ENCODE assay signal across 15 cellular contexts in genomic region chr2:31414601-31415241, GRCh38. TPM values are rescaled to one million over a fixed set of nuclear protein-coding genes. Genes with fewer than 3 reads are reported as not detected.
A peak's percentile ranks its signal among the peaks of the same experiment; 100 is the strongest.
DNase-seq lines count a peak whose midpoint lies in the region; ATAC-seq and TF ChIP-seq lines count a peak whose summit lies in the region.
"Had no signal": no experiment of that assay in that cellular context is flagged by ENCODE, and none has a peak within 500 bp of the region (broad histone marks: within the 10 kb centered on the region; RNA-seq: fewer than 3 reads in every experiment).

Gene XDH (minus strand): TSS chr2:31414742. CDS start chr2:31414666, 76 bp downstream.

- no peak within 1 kb of the TSS for H2AFZ ChIP-seq in PC-3 (ENCODE audit: low read length)

- no peak within 1 kb of the TSS for H3K9ac ChIP-seq in PC-3 (ENCODE audit: low read length)

- in situ Hi-C loops in transverse colon (cut with MboI; ENCODE audit: low pct_ligation_motif_present in 1 of 4, low pct_unique_long_range_greater_than_20kb in 1 of 4, low sequenced_read_pairs in 3 of 4), result no loop called here

- no peaks in the 10 kb centered on the region for H3K9me2 ChIP-seq in PC-3 (replicated peaks; ENCODE audit: low read length)

- DNase-seq in SKM-1 treated with dmso at 0.1 percent for 144 hours (lab: John Stamatoyannopoulos, UW; ENCODE audit: unreplicated experiment), result peak; percentile 33
- DNase-seq in SKM-1 (lab: John Stamatoyannopoulos, UW; ENCODE audit: unreplicated experiment), result no peak
- DNase-seq in PC-3, result peak; percentile 68
- peak; percentile 70 for DNase-seq in esophagus muscularis mucosa (ENCODE audit: extremely low spot score)
- peak; percentile 58 for DNase-seq in transverse colon
- DNase-seq in DMS79 (lab: John Stamatoyannopoulos, UW), result no peak
- DNase-seq in hepatic stellate cell (ENCODE audit: low spot score), result no peak
- DNase-seq: activated CD4-positive, alpha-beta T cell treated with anti-CD3 and anti-CD28 coated beads for 48 hours; activated gamma-delta T cell treated with Interleukin-2 at 50 U/mL for 16 hours; central memory CD4-positive, alpha-beta T cell; foreskin melanocyte; left cardiac atrium; stimulated activated naive CD4-positive, alpha-beta T cell treated with Interleukin-2 at 50 U/mL for 16 hours had no signal

- H3K4me1 ChIP-seq in PC-3 (ENCODE audit: insufficient read depth, low read length), result peaks cover 34% of the 10 kb centered on the region
- no peaks in the 10 kb centered on the region for H3K4me1 ChIP-seq in esophagus muscularis mucosa
- H3K4me1 ChIP-seq in transverse colon, result peaks cover 0 to 18% (median 5%) of the 10 kb centered on the region in 4 donors

- H3K36me3 ChIP-seq in PC-3 (ENCODE audit: low read depth, low read length) (no peaks in the 10 kb centered on the region), esophagus muscularis mucosa (no peaks in the 10 kb centered on the region), transverse colon (no peaks in the 10 kb centered on the region)

- ATAC-seq in PC-3 (peak; percentile 77), HG02981 (IDR thresholded peaks at IDR 0.05; ENCODE audit: unreplicated experiment) (no peak)

- 79% methylated on average over 5 of the region's 5 CpGs for WGBS in esophagus muscularis mucosa
- WGBS in transverse colon (ENCODE audit: low coverage in 1 of 2), 2 donors, result 41 to 56% methylated on average over 2 to 5 of the region's 5 CpGs

- H3K27me3 ChIP-seq in PC-3 (ENCODE audit: low read length), result no peaks in the 10 kb centered on the region
- H3K27me3 ChIP-seq in esophagus muscularis mucosa, result no peaks in the 10 kb centered on the region
- H3K27me3 ChIP-seq in transverse colon, result no peaks in the 10 kb centered on the region

- H3K79me2 ChIP-seq in PC-3 (ENCODE audit: low read length), result no peaks in the 10 kb centered on the region

- H3K4me3 ChIP-seq in PC-3 (ENCODE audit: low read length) (no peak within 1 kb of the TSS), esophagus muscularis mucosa (no peak within 1 kb of the TSS), transverse colon (peak within 1 kb of the TSS in 2 of 4 donors; percentile 17 to 46)

- CTCF ChIA-PET in PC-3 (lab: Charles Lee), result no interaction called here

- intact Hi-C loops in PC-3 (cut with micrococcal nuclease) (loop anchor here (2.0 to 10.0 kb wide), 3 partner anchors 30 to 180 kb away; partner anchors contain the start of gene EHD3), esophagus muscularis mucosa (cut with DNase I) (no loop called here), transverse colon (cut with DNase I; ENCODE audit: low total_unique reads) (no loop called here)

- TF ChIP-seq CTCF in PC-3 (conservative IDR thresholded peaks at IDR 0.05; ENCODE audit: low read depth, low read length) (no peak), esophagus muscularis mucosa (IDR thresholded peaks at IDR 0.05) (no peak), transverse colon (IDR thresholded peaks at IDR 0.05) (no peak)

- H3F3A ChIP-seq in PC-3 (ENCODE audit: low read length, unreplicated experiment), result no peaks in the 10 kb centered on the region

- no peaks in the 10 kb centered on the region for H4K20me1 ChIP-seq in PC-3 (ENCODE audit: low read length)

- no TSS peak for BruUV-seq in PC-3 (replicated peaks; lab: Mats Ljungman, UMichigan)

- POLR2A ChIA-PET in PC-3 (lab: Charles Lee; ENCODE audit: unreplicated experiment), result interaction anchor here (0.6 kb wide), 1 partner anchor 434 kb away, joined by 4 read pairs; no protein-coding TSS in a partner anchor

- H3K4me2 ChIP-seq in PC-3 (ENCODE audit: low read length), result peak within 1 kb of the TSS; percentile 30; the same call in 1 of the 2 replicates

- TF ChIP-seq POLR2A in esophagus muscularis mucosa (IDR thresholded peaks at IDR 0.05; ENCODE audit: low read depth), result no peak
- TF ChIP-seq POLR2A in transverse colon (IDR thresholded peaks at IDR 0.05), result peak; percentile 71

- TF ChIP-seq EP300 in esophagus muscularis mucosa (IDR thresholded peaks at IDR 0.05) (no peak), transverse colon (IDR thresholded peaks at IDR 0.05; ENCODE audit: low read depth) (no peak)

- H3K9me3 ChIP-seq in PC-3 (ENCODE audit: low read length) (no peaks in the 10 kb centered on the region), esophagus muscularis mucosa (peaks cover 0 to 18% (median 10%) of the 10 kb centered on the region in 4 donors), transverse colon (peaks cover 9 to 15% of the 10 kb centered on the region in 2 donors)

- peak within 1 kb of the TSS; percentile 12 for H3K27ac ChIP-seq in PC-3 (ENCODE audit: low read length)
- no peak within 1 kb of the TSS for H3K27ac ChIP-seq in esophagus muscularis mucosa (replicated peaks in 1 of 4)
- H3K27ac ChIP-seq in transverse colon, result peak within 1 kb of the TSS; percentile 33 to 82 (median 70)

RNA-seq across cellular contexts. Expression of gene XDH, which starts in this region (rescaled TPM):
- 0.06 and 0.91 TPM in 2 replicates for total RNA-seq in PC-3 (2014; rRNA removed)
- total RNA-seq in esophagus muscularis mucosa, result under 1 TPM in 1 of 4 donors, not detected in 3; 0.17 TPM
- total RNA-seq in transverse colon, result 10 to 100 TPM; 25.9 to 57.9 (median 37.2) TPM
- total RNA-seq: G401 had no signal

Comparison
In these comparisons a context has a peak if more than half of its experiments do, and no peak if none do; other contexts are left out.
1. RNA of gene XDH (total RNA-seq): 25.9 to 57.9 TPM in transverse colon; 0.06 to 0.91 TPM in PC-3 and 0.17 TPM in esophagus muscularis mucosa; every median in the first group is over 10 times any median in the second.
2. DNase-seq: peak in SKM-1 treated with dmso at 0.1 percent for 144 hours (single experiment) and transverse colon (single experiment); none in SKM-1 (single experiment), DMS79 (single experiment) and hepatic stellate cell (single experiment).
3. Peak in DNase-seq, ATAC-seq, H3K27ac ChIP-seq and H3K4me2 ChIP-seq in PC-3; RNA of the gene not detected or under 1 TPM.
4. Peak in DNase-seq in esophagus muscularis mucosa; RNA of the gene not detected or under 1 TPM.
5. H3K27ac ChIP-seq: peak in transverse colon (4 of 4); none in esophagus muscularis mucosa (0 of 4).